In genomic region chr12:19507823-19508222, GRCh38 we compare ENCODE assay signal across 13 cellular contexts.
DNase-seq lines count a peak whose midpoint lies in the region; ATAC-seq and TF ChIP-seq lines count a peak whose summit lies in the region.
"Had no signal": no experiment of that assay in that cellular context is flagged by ENCODE, and none has a peak within 500 bp of the region (broad histone marks: within the 10 kb centered on the region; RNA-seq: fewer than 3 reads in every experiment).

No MANE protein-coding gene starts in this region.

- CTCF ChIA-PET in mammary epithelial cell (lab: Charles Lee; ENCODE audit: low non-redundant PET): no interaction called here

- H3K27me3 Mint-ChIP-seq in activated T-helper 2 cell treated with anti-CD3 and anti-CD28 coated beads, Interferon-gamma antibody, Interleukin-2, Interleukin-4, amounts not matched to agents 10 μg/mL and 5 μg/mL and 100 μg/mL, durations not matched to agents 14 hours and 24 hours and 36 hours (ENCODE audit: low read depth): no peaks in the 10 kb centered on the region
- no peaks in the 10 kb centered on the region for H3K27me3 Mint-ChIP-seq in activated T-cell treated with anti-CD3 and anti-CD28 coated beads, Interleukin-2, amount 50 U/mL, for 4 hours (ENCODE audit: low read depth)

- H3K4me3 ChIP-seq in mammary epithelial cell (replicated peaks in 1 of 3; ENCODE audit: insufficient read depth in 1 of 3, low read depth in 2 of 3, low read length in 3 of 3): no peak overlapping the region

- H3K9ac ChIP-seq in mammary epithelial cell (ENCODE audit: insufficient read depth, low read length): no peak overlapping the region

- H3K4me3 Mint-ChIP-seq in activated T-helper 2 cell treated with anti-CD3 and anti-CD28 coated beads, Interferon-gamma antibody, Interleukin-2, Interleukin-4, amounts not matched to agents 10 μg/mL and 5 μg/mL and 100 μg/mL, durations not matched to agents 14 hours and 24 hours and 36 hours (ENCODE audit: low read depth): no peak overlapping the region
- H3K4me3 Mint-ChIP-seq in activated T-cell treated with anti-CD3 and anti-CD28 coated beads, Interleukin-2, amount 50 U/mL, for 4 hours: no peak overlapping the region

- no peak overlapping the region for H3K4me2 ChIP-seq in mammary epithelial cell (ENCODE audit: insufficient read depth, low read depth, low read length)

- no peak overlapping the region for H3K27ac Mint-ChIP-seq in activated T-helper 2 cell treated with anti-CD3 and anti-CD28 coated beads, Interferon-gamma antibody, Interleukin-2, Interleukin-4, amounts not matched to agents 10 μg/mL and 5 μg/mL and 100 μg/mL, durations not matched to agents 14 hours and 24 hours and 36 hours

- BruUV-seq in mammary epithelial cell (replicated peaks; lab: Mats Ljungman, UMichigan): no TSS peak

- H3K36me3 Mint-ChIP-seq in activated T-helper 2 cell treated with anti-CD3 and anti-CD28 coated beads, Interferon-gamma antibody, Interleukin-2, Interleukin-4, amounts not matched to agents 10 μg/mL and 5 μg/mL and 100 μg/mL, durations not matched to agents 14 hours and 24 hours and 36 hours (ENCODE audit: low read depth): peaks cover 59% of the 10 kb centered on the region
- peaks cover 24% of the 10 kb centered on the region for H3K36me3 Mint-ChIP-seq in activated T-cell treated with anti-CD3 and anti-CD28 coated beads, Interleukin-2, amount 50 U/mL, for 4 hours (ENCODE audit: insufficient read depth)

- peaks cover 19% of the 10 kb centered on the region for H3K4me1 Mint-ChIP-seq in activated T-helper 2 cell treated with anti-CD3 and anti-CD28 coated beads, Interferon-gamma antibody, Interleukin-2, Interleukin-4, amounts not matched to agents 10 μg/mL and 5 μg/mL and 100 μg/mL, durations not matched to agents 14 hours and 24 hours and 36 hours (ENCODE audit: low read depth)
- H3K4me1 Mint-ChIP-seq in activated T-cell treated with anti-CD3 and anti-CD28 coated beads, Interleukin-2, amount 50 U/mL, for 4 hours (ENCODE audit: low read depth): peaks cover 36% of the 10 kb centered on the region

- no peaks in the 10 kb centered on the region for H3K9me3 Mint-ChIP-seq in activated T-helper 2 cell treated with anti-CD3 and anti-CD28 coated beads, Interferon-gamma antibody, Interleukin-2, Interleukin-4, amounts not matched to agents 10 μg/mL and 5 μg/mL and 100 μg/mL, durations not matched to agents 14 hours and 24 hours and 36 hours
- H3K9me3 Mint-ChIP-seq in activated T-cell treated with anti-CD3 and anti-CD28 coated beads, Interleukin-2, amount 50 U/mL, for 4 hours: no peaks in the 10 kb centered on the region

- dilution Hi-C loops in mammary epithelial cell (cut with HindIII; ENCODE audit: low sequenced_read_pairs): no loop called here

- no peak for DNase-seq in GM10266 (ENCODE audit: extremely low spot score)
- peak; percentile 16 for DNase-seq in mammary epithelial cell
- DNase-seq in hepatic stellate cell (ENCODE audit: low spot score): peak; percentile 35
- DNase-seq in GM13977 (ENCODE audit: low spot score): no peak
- DNase-seq in NCI-H526 treated with DMSO at 0.1 percent for 48 hours (lab: John Stamatoyannopoulos, UW): no peak
- no peak for DNase-seq in activated T-helper 2 cell treated with anti-CD3 and anti-CD28 coated beads, Interferon-gamma antibody, Interleukin-2, Interleukin-4, amounts not matched to agents 10 μg/mL and 5 μg/mL and 100 μg/mL, durations not matched to agents 14 hours and 24 hours and 36 hours (ENCODE audit: low spot score)
- DNase-seq in activated T-cell treated with anti-CD3 and anti-CD28 coated beads, Interleukin-2, amount 50 U/mL, for 4 hours: no peak
- DNase-seq: activated gamma-delta T cell, Caco-2, NCI-H1092, WERI-Rb-1 had no signal

- no peaks in the 10 kb centered on the region for H3K27me3 ChIP-seq in mammary epithelial cell (ENCODE audit: insufficient read depth, low read length)

- H3K36me3 ChIP-seq in mammary epithelial cell (ENCODE audit: insufficient read depth, low read length): peaks cover 3% of the 10 kb centered on the region

- no peak overlapping the region for H2AFZ ChIP-seq in mammary epithelial cell (ENCODE audit: low read depth, low read length)

- WGBS in mammary epithelial cell (ENCODE audit: low coverage, missing lambda C conversion rate): 60% methylated on average over 1 of the region's 1 CpG

- no peak for ATAC-seq in activated T-cell treated with anti-CD3 and anti-CD28 coated beads, Interleukin-2, amount 50 U/mL, for 4 hours

- H3K27ac ChIP-seq in 22Rv1: no peak overlapping the region
- no peak overlapping the region for H3K27ac ChIP-seq in mammary epithelial cell (ENCODE audit: insufficient read depth, low read depth, low read length)
- H3K27ac ChIP-seq: epithelial cell of prostate, WERI-Rb-1 had no signal

- in situ Hi-C loops in mammary epithelial cell (cut with MboI; ENCODE audit: low sequenced_read_pairs in 2 of 2): no loop called here
- in situ Hi-C loops in GM13977 (cut with MboI; ENCODE audit: low pct_unique_long_range_greater_than_20kb, low sequenced_read_pairs, unreplicated experiment): no loop called here

- peaks cover 15% of the 10 kb centered on the region for H3K4me1 ChIP-seq in mammary epithelial cell (ENCODE audit: insufficient read depth, low read length)

- H4K20me1 ChIP-seq in mammary epithelial cell (ENCODE audit: insufficient read depth, low read length): no peaks in the 10 kb centered on the region

- H3K79me2 ChIP-seq in mammary epithelial cell (ENCODE audit: insufficient read depth, low read length): peaks cover 62% of the 10 kb centered on the region

- TF ChIP-seq CTCF in 22Rv1 (IDR thresholded peaks at IDR 0.05) (peak; percentile 29; the same call in 1 of the 2 replicates), GM10266 (IDR thresholded peaks at IDR 0.05; ENCODE audit: control insufficient read depth, insufficient read depth, low read depth, missing control alignments) (peak; percentile 21), mammary epithelial cell (conservative IDR thresholded peaks at IDR 0.05 in 1 of 2, IDR thresholded peaks at IDR 0.05 in 1 of 2; ENCODE audit: extremely low read depth in 1 of 2, insufficient read depth in 1 of 2, low read depth in 1 of 2, low read length in 2 of 2) (peak in 1 of 2 donors; percentile 31), GM13977 (IDR thresholded peaks at IDR 0.05; ENCODE audit: extremely low read depth, insufficient read depth, missing control alignments) (no peak)

- no peaks in the 10 kb centered on the region for H3K9me3 ChIP-seq in mammary epithelial cell (replicated peaks; ENCODE audit: insufficient read depth, low read length)
- H3K9me3 ChIP-seq: Caco-2 had no signal

- intact Hi-C loops in mammary epithelial cell (cut with micrococcal nuclease): loop anchor here (1.0 kb wide), 1 partner anchor 135 kb away; no protein-coding TSS in a partner anchor
- intact Hi-C loops in activated T-helper 2 cell treated with anti-CD3 and anti-CD28 coated beads, Interferon-gamma antibody, Interleukin-2, Interleukin-4, amounts not matched to agents 10 μg/mL and 5 μg/mL and 100 μg/mL, durations not matched to agents 14 hours and 24 hours and 36 hours (cut with micrococcal nuclease): no loop called here

Comparison
In these comparisons a context has a peak if more than half of its experiments do, and no peak if none do; other contexts are left out.
1. DNase-seq: peak in mammary epithelial cell (single experiment) and hepatic stellate cell (single experiment); none in GM10266 (single experiment), GM13977 (single experiment), NCI-H526 treated with DMSO at 0.1 percent for 48 hours (single experiment), activated T-helper 2 cell treated with anti-CD3 and anti-CD28 coated beads, Interferon-gamma antibody, Interleukin-2, Interleukin-4, amounts not matched to agents 10 μg/mL and 5 μg/mL and 100 μg/mL, durations not matched to agents 14 hours and 24 hours and 36 hours (single experiment) and activated T-cell treated with anti-CD3 and anti-CD28 coated beads, Interleukin-2, amount 50 U/mL, for 4 hours (single experiment).